Comparison of ENCODE assay signal across 17 cellular contexts in genomic region chr2:43160778-43161177, GRCh38.
DNase-seq lines count a peak whose midpoint lies in the region; ATAC-seq, FAIRE-seq and TF ChIP-seq lines count a peak whose summit lies in the region.
"Had no signal": no experiment of that assay in that cellular context is flagged by ENCODE, and none has a peak within 500 bp of the region (broad histone marks: within the 10 kb centered on the region; RNA-seq: fewer than 3 reads in every experiment).

No MANE protein-coding gene starts in this region.

- no peak overlapping the region for H2AFZ ChIP-seq in GM23248

- H3K36me3 Mint-ChIP-seq in CD8-positive, alpha-beta memory T cell: no peaks in the 10 kb centered on the region
- H3K36me3 Mint-ChIP-seq: brain had no signal

- CTCF ChIA-PET in A549 (lab: Yijun Ruan, JAX): interaction anchor here (0.7 to 2.2 kb wide), 12 partner anchors 9 to 333 kb away, joined by 3 to 6 read pairs (median 4); no protein-coding TSS in a partner anchor
- CTCF ChIA-PET in CD8-positive, alpha-beta memory T cell (lab: Charles Lee): interaction anchor here (2.3 to 26.3 kb wide), 3 partner anchors 10 to 61 kb away, joined by 8 to 580 read pairs (median 351); partner anchors contain the start of gene ZFP36L2

- TF ChIP-seq CTCF in A549 (IDR thresholded peaks at IDR 0.05) (no peak), ascending aorta (IDR thresholded peaks at IDR 0.05) (no peak)

- intact Hi-C loops in ascending aorta (cut with DNase I): no loop called here

- POLR2A ChIA-PET in A549 (lab: Yijun Ruan, JAX): no interaction called here
- POLR2A ChIA-PET in CD8-positive, alpha-beta memory T cell (lab: Charles Lee): interaction anchor here (0.9 to 1.8 kb wide), 6 partner anchors 9 to 66 kb away, joined by 3 to 6 read pairs (median 4); no protein-coding TSS in a partner anchor

- H3K4me2 ChIP-seq in A549 (no peak overlapping the region), GM23248 (ENCODE audit: unreplicated experiment) (no peak overlapping the region)

- TF ChIP-seq POLR2A in A549 (IDR thresholded peaks at IDR 0.05; ENCODE audit: low read length): no peak

- no peaks in the 10 kb centered on the region for H3K27me3 ChIP-seq in CD8-positive, alpha-beta memory T cell (ENCODE audit: insufficient read depth, low read length, poor library complexity, severe bottlenecking)
- H3K27me3 ChIP-seq in ascending aorta (no peaks in the 10 kb centered on the region), mucosa of rectum (ENCODE audit: control insufficient read depth in 2 of 2, insufficient read depth in 2 of 2, low read length in 2 of 2) (no peaks in the 10 kb centered on the region), GM23248 (replicated peaks; ENCODE audit: insufficient read depth) (no peaks in the 10 kb centered on the region)
- H3K27me3 ChIP-seq: pancreas, upper lobe of right lung had no signal

- peaks cover 15% of the 10 kb centered on the region; the same call in 1 of the 2 replicates for H3F3A ChIP-seq in GM23248 (ENCODE audit: insufficient read depth)

- H3K27me3 Mint-ChIP-seq in CD8-positive, alpha-beta memory T cell: no peaks in the 10 kb centered on the region
- H3K27me3 Mint-ChIP-seq: brain had no signal

- no peak for TF ChIP-seq EP300 in A549 (IDR thresholded peaks at IDR 0.05)

- H3K4me3 ChIP-seq in A549 (no peak overlapping the region), ascending aorta (no peak overlapping the region), mucosa of rectum (ENCODE audit: low read length in 2 of 2) (peak overlapping the region in 1 of 2 donors; percentile 1), GM23248 (no peak overlapping the region)
- H3K4me3 ChIP-seq in CD8-positive, alpha-beta memory T cell (ENCODE audit: low read length): no peak overlapping the region
- H3K4me3 ChIP-seq: pancreas, upper lobe of right lung had no signal

- no peaks in the 10 kb centered on the region for H3K9me3 ChIP-seq in A549
- H3K9me3 ChIP-seq in CD8-positive, alpha-beta memory T cell (ENCODE audit: low read length): no peaks in the 10 kb centered on the region
- no peaks in the 10 kb centered on the region for H3K9me3 ChIP-seq in ascending aorta
- no peaks in the 10 kb centered on the region for H3K9me3 ChIP-seq in mucosa of rectum (ENCODE audit: control insufficient read depth in 2 of 2, low read length in 2 of 2)
- no peaks in the 10 kb centered on the region for H3K9me3 ChIP-seq in GM23248 (ENCODE audit: low read depth)
- H3K9me3 ChIP-seq: pancreas, upper lobe of right lung had no signal

- H3K4me3 Mint-ChIP-seq in CD8-positive, alpha-beta memory T cell: peak overlapping the region in 3 of 7 donors; percentile 19 to 78 (median 56)
- H3K4me3 Mint-ChIP-seq: brain had no signal

- H3K9me2 ChIP-seq in GM23248 (ENCODE audit: insufficient read depth): no peaks in the 10 kb centered on the region

- no peak for TF ChIP-seq RAD21 in A549 (conservative IDR thresholded peaks at IDR 0.05 in 1 of 2, IDR thresholded peaks at IDR 0.05 in 1 of 2)

- no peaks in the 10 kb centered on the region for H3K36me3 ChIP-seq in CD8-positive, alpha-beta memory T cell (ENCODE audit: insufficient read depth, low read length)
- H3K36me3 ChIP-seq in ascending aorta: no peaks in the 10 kb centered on the region
- no peaks in the 10 kb centered on the region for H3K36me3 ChIP-seq in mucosa of rectum (ENCODE audit: control insufficient read depth in 2 of 2, insufficient read depth in 2 of 2, low read length in 2 of 2)
- H3K36me3 ChIP-seq in GM23248 (ENCODE audit: low read depth): no peaks in the 10 kb centered on the region
- H3K36me3 ChIP-seq: pancreas, upper lobe of right lung had no signal

- H3K27ac ChIP-seq in A549 (peak overlapping the region; percentile 89 to 95), ascending aorta (peak overlapping the region; percentile 93 to 95), mucosa of rectum (ENCODE audit: low read depth in 2 of 2, low read length in 2 of 2) (peak overlapping the region; percentile 85 to 99), GM23248 (no peak overlapping the region)
- H3K27ac ChIP-seq in CD8-positive, alpha-beta memory T cell (ENCODE audit: low read depth, low read length): peak overlapping the region; percentile 66
- H3K27ac ChIP-seq: upper lobe of right lung had no signal

- ATAC-seq in A549 (no peak), GM21529 (IDR thresholded peaks at IDR 0.05; ENCODE audit: unreplicated experiment) (no peak)
- ATAC-seq: activated CD4-positive, CD25-positive, alpha-beta regulatory T cell treated with anti-CD3 and anti-CD28 coated beads, Interleukin-2, amount 50 U/mL, for 24 hours; upper lobe of right lung had no signal

- no peaks in the 10 kb centered on the region for H3K9me3 Mint-ChIP-seq in CD8-positive, alpha-beta memory T cell
- H3K9me3 Mint-ChIP-seq: brain had no signal

- peaks cover 74% of the 10 kb centered on the region for H3K4me1 ChIP-seq in A549
- peaks cover 87% of the 10 kb centered on the region for H3K4me1 ChIP-seq in CD8-positive, alpha-beta memory T cell (ENCODE audit: insufficient read depth, low read length)
- peaks cover 22 to 31% of the 10 kb centered on the region in 2 donors for H3K4me1 ChIP-seq in ascending aorta
- peaks cover 56 to 89% of the 10 kb centered on the region in 2 donors for H3K4me1 ChIP-seq in mucosa of rectum (ENCODE audit: control insufficient read depth in 2 of 2, insufficient read depth in 2 of 2, low read length in 2 of 2)
- H3K4me1 ChIP-seq in GM23248 (ENCODE audit: insufficient read depth): peaks cover 26% of the 10 kb centered on the region

- H4K20me1 ChIP-seq in GM23248 (ENCODE audit: insufficient read depth): no peaks in the 10 kb centered on the region

- peak overlapping the region; percentile 44 to 45 for H3K9ac ChIP-seq in mucosa of rectum (ENCODE audit: low read depth in 1 of 2, low read length in 2 of 2)
- H3K9ac ChIP-seq in GM23248: no peak overlapping the region

- no peak for FAIRE-seq in A549 (lab: Jason Lieb, UNC)
- FAIRE-seq: endothelial cell of umbilical vein, GM12891, pancreas had no signal

- no peak for DNase-seq in A549 (ENCODE audit: low read depth in 1 of 2, low spot score in 1 of 2)
- no peak for DNase-seq in CD8-positive, alpha-beta memory T cell
- no peak for DNase-seq in ascending aorta (ENCODE audit: low spot score in 2 of 2)
- DNase-seq in GM23248: no peak
- DNase-seq in OCI-M2 (lab: John Stamatoyannopoulos, UW; ENCODE audit: unreplicated experiment): no peak
- no peak for DNase-seq in COR-L47 (lab: John Stamatoyannopoulos, UW)
- DNase-seq: head of caudate nucleus, NCI-H1048, NCI-H2227 treated with DMSO at 0.1 percent for 48 hours, upper lobe of right lung had no signal

- no peaks in the 10 kb centered on the region for H3K79me2 ChIP-seq in GM23248 (ENCODE audit: insufficient read depth)

- 80% methylated on average over 5 of the region's 5 CpGs for WGBS in A549 (ENCODE audit: missing lambda C conversion rate)
- WGBS in GM23248 (ENCODE audit: low coverage in 1 of 2, low lambda C conversion rate in 2 of 2, missing lambda C conversion rate in 2 of 2), 2 experiments: 84 to 86% methylated on average over 5 of the region's 5 CpGs

- in situ Hi-C loops in GM23248 (cut with MboI): no loop called here

- H3K27ac Mint-ChIP-seq in CD8-positive, alpha-beta memory T cell: peak overlapping the region; percentile 92 to 99 (median 97)

- peaks cover 62 to 90% (median 69%) of the 10 kb centered on the region in 3 donors for H3K4me1 Mint-ChIP-seq in CD8-positive, alpha-beta memory T cell

TF ChIP-seq in A549, 52 proteins besides CTCF, POLR2A, EP300 and RAD21:
- no peak for TF ChIP-seq ZNF302 (CRISPR knock-in tag; IDR thresholded peaks at IDR 0.05)
- no peak for TF ChIP-seq POLR2AphosphoS2 (conservative IDR thresholded peaks at IDR 0.05; ENCODE audit: low read length)
- TF ChIP-seq EHF (CRISPR knock-in tag; IDR thresholded peaks at IDR 0.05): no peak
- TF ChIP-seq MAZ (IDR thresholded peaks at IDR 0.05; ENCODE audit: borderline replicate concordance, low read depth, low read length): no peak
- no peak for TF ChIP-seq CHD2 (IDR thresholded peaks at IDR 0.05; ENCODE audit: low read length, partially characterized antibody)
- TF ChIP-seq NFE2L2 (conservative IDR thresholded peaks at IDR 0.05; ENCODE audit: low read length): no peak
- TF ChIP-seq RCOR1 (IDR thresholded peaks at IDR 0.05; ENCODE audit: low read depth, low read length): no peak
- TF ChIP-seq FOXS1 (CRISPR knock-in tag; IDR thresholded peaks at IDR 0.05): no peak
TF ChIP-seq in A549: peak in this region for 0.
